Comparison of ENCODE assay signal across 1 cellular context in the genomic region with DNA sequence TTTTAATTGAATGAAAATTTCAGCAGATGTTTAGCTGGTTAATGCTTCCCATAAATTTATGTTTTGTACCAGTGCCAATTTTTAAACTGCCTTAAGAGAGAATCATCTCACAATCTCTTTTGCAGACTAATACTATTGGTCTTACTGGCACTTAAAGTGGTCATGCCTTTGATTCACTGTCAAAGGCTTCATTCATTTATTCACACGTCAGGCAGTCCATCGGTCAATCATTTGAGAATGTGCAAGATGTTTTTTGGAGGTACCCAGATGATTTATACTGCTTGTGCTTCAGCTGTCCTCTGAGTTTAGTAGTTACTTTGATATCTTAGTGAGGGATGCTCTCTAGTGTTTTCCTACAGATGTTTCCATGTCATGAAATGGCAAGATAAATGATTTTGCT.
TF ChIP-seq lines count a peak whose summit lies in the region.

No MANE protein-coding gene starts in this region.

TF ChIP-seq in HCT116, 20 proteins besides CTCF, POLR2A, EP300 and RAD21 (continued from another document):
- TF ChIP-seq, protein P1, sequence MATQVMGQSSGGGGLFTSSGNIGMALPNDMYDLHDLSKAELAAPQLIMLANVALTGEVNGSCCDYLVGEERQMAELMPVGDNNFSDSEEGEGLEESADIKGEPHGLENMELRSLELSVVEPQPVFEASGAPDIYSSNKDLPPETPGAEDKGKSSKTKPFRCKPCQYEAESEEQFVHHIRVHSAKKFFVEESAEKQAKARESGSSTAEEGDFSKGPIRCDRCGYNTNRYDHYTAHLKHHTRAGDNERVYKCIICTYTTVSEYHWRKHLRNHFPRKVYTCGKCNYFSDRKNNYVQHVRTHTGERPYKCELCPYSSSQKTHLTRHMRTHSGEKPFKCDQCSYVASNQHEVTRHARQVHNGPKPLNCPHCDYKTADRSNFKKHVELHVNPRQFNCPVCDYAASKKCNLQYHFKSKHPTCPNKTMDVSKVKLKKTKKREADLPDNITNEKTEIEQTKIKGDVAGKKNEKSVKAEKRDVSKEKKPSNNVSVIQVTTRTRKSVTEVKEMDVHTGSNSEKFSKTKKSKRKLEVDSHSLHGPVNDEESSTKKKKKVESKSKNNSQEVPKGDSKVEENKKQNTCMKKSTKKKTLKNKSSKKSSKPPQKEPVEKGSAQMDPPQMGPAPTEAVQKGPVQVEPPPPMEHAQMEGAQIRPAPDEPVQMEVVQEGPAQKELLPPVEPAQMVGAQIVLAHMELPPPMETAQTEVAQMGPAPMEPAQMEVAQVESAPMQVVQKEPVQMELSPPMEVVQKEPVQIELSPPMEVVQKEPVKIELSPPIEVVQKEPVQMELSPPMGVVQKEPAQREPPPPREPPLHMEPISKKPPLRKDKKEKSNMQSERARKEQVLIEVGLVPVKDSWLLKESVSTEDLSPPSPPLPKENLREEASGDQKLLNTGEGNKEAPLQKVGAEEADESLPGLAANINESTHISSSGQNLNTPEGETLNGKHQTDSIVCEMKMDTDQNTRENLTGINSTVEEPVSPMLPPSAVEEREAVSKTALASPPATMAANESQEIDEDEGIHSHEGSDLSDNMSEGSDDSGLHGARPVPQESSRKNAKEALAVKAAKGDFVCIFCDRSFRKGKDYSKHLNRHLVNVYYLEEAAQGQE (IDR thresholded peaks at IDR 0.05; ENCODE audit: low read depth) = no peak
- TF ChIP-seq ELF1 (IDR thresholded peaks at IDR 0.05; ENCODE audit: borderline replicate concordance, low read depth) (no peak), POLR2AphosphoS5 (IDR thresholded peaks at IDR 0.05; ENCODE audit: low read depth, low read length) (no peak), SRF (IDR thresholded peaks at IDR 0.05; ENCODE audit: low read depth) (no peak), CBX3 (IDR thresholded peaks at IDR 0.05; ENCODE audit: low read depth) (no peak)
